In genomic region chr9:133701981-133702797, GRCh38 we compare ENCODE assay signal across 9 cellular contexts. TPM values are rescaled to one million over a fixed set of nuclear protein-coding genes. Genes with fewer than 3 reads are reported as not detected.
DNase-seq lines count a peak whose midpoint lies in the region; ATAC-seq, FAIRE-seq and TF ChIP-seq lines count a peak whose summit lies in the region.
"Had no signal": no experiment of that assay in that cellular context is flagged by ENCODE, and none has a peak within 500 bp of the region (broad histone marks: within the 10 kb centered on the region; RNA-seq: fewer than 3 reads in every experiment).

No MANE protein-coding gene starts in this region.

- no peak for FAIRE-seq in astrocyte (lab: Jason Lieb, UNC)

- H3K9ac ChIP-seq in astrocyte (ENCODE audit: low read length), result peak overlapping the region; percentile 63
- H3K9ac ChIP-seq: parathyroid adenoma had no signal

- H3K4me1 ChIP-seq in astrocyte (ENCODE audit: insufficient read depth, low read length) (peaks cover 25% of the 10 kb centered on the region), mucosa of descending colon (ENCODE audit: low read depth) (no peaks in the 10 kb centered on the region)
- H3K4me1 ChIP-seq: parathyroid adenoma had no signal

- no peak overlapping the region for H3K27ac ChIP-seq in astrocyte (ENCODE audit: low read depth, low read length)
- H3K27ac ChIP-seq: parathyroid adenoma had no signal

- H3K4me2 ChIP-seq in astrocyte (ENCODE audit: low read length), result peak overlapping the region; percentile 83

- CTCF ChIA-PET in T-cell (lab: Charles Lee), result interaction anchor here in 1 of 2 donors (1.5 kb wide), 1 partner anchor 18 kb away, joined by 7 read pairs; no protein-coding TSS in a partner anchor

- H3K27me3 ChIP-seq in astrocyte (ENCODE audit: insufficient read depth, low read length), result no peaks in the 10 kb centered on the region

- H3K9me3 ChIP-seq in astrocyte (ENCODE audit: insufficient read depth, low read depth, low read length) (no peaks in the 10 kb centered on the region), mucosa of descending colon (no peaks in the 10 kb centered on the region)

- peaks cover 52 to 66% (median 57%) of the 10 kb centered on the region in 3 donors for H3K4me1 Mint-ChIP-seq in T-cell
- H3K4me1 Mint-ChIP-seq in astrocyte (ENCODE audit: low read depth, unreplicated experiment), result peaks cover 6% of the 10 kb centered on the region
- H3K4me1 Mint-ChIP-seq in stimulated activated naive B cell treated with anti-CD40 and anti-IgM and Interleukin-4, amounts not matched to agents 10 μg/mL and 1 μg/mL and 100 μg/mL, for 72 hours, result peaks cover 18 to 28% of the 10 kb centered on the region in 2 donors

- H3K4me3 Mint-ChIP-seq in T-cell (peak overlapping the region; percentile 81 to 89 (median 85)), astrocyte (ENCODE audit: unreplicated experiment) (no peak overlapping the region)
- peak overlapping the region; percentile 32 to 77 for H3K4me3 Mint-ChIP-seq in stimulated activated naive B cell treated with anti-CD40 and anti-IgM and Interleukin-4, amounts not matched to agents 10 μg/mL and 1 μg/mL and 100 μg/mL, for 72 hours

- peak; percentile 84 to 87 (median 84) for ATAC-seq in T-cell (replicated peaks in 1 of 4)
- ATAC-seq in mucosa of descending colon, result peak; percentile 79
- ATAC-seq in stimulated activated naive B cell treated with anti-CD40 and anti-IgM and Interleukin-4, amounts not matched to agents 10 μg/mL and 1 μg/mL and 100 μg/mL, for 72 hours (replicated peaks), result peak; percentile 62 to 72
- no peak for ATAC-seq in GM19455 (IDR thresholded peaks at IDR 0.05; ENCODE audit: unreplicated experiment)

- intact Hi-C loops in mucosa of descending colon (cut with DNase I, micrococcal nuclease), result no loop called here

- H3K27me3 Mint-ChIP-seq in T-cell (no peaks in the 10 kb centered on the region), astrocyte (ENCODE audit: low read depth, unreplicated experiment) (peaks cover 24% of the 10 kb centered on the region)
- peaks cover 41 to 45% of the 10 kb centered on the region in 2 donors for H3K27me3 Mint-ChIP-seq in stimulated activated naive B cell treated with anti-CD40 and anti-IgM and Interleukin-4, amounts not matched to agents 10 μg/mL and 1 μg/mL and 100 μg/mL, for 72 hours

- no peaks in the 10 kb centered on the region for H4K20me1 ChIP-seq in astrocyte (ENCODE audit: insufficient read depth, low read length)

- TF ChIP-seq CTCF in astrocyte (IDR thresholded peaks at IDR 0.05; ENCODE audit: insufficient read depth, low read depth, low read length), result no peak
- TF ChIP-seq CTCF in mucosa of descending colon (IDR thresholded peaks at IDR 0.05), result no peak
- TF ChIP-seq CTCF in GM20000 (IDR thresholded peaks at IDR 0.05; ENCODE audit: extremely low read depth, missing control alignments), result no peak

- H3K27ac Mint-ChIP-seq in T-cell (peak overlapping the region; percentile 99), astrocyte (ENCODE audit: unreplicated experiment) (no peak overlapping the region)
- no peak overlapping the region for H3K27ac Mint-ChIP-seq in stimulated activated naive B cell treated with anti-CD40 and anti-IgM and Interleukin-4, amounts not matched to agents 10 μg/mL and 1 μg/mL and 100 μg/mL, for 72 hours

- H3K4me3 ChIP-seq in astrocyte (ENCODE audit: insufficient read depth, low read depth, low read length) (no peak overlapping the region), mucosa of descending colon (no peak overlapping the region)

- no peaks in the 10 kb centered on the region for H3K79me2 ChIP-seq in astrocyte (ENCODE audit: insufficient read depth, low read length)
- H3K79me2 ChIP-seq: parathyroid adenoma had no signal

- POLR2A ChIA-PET in T-cell (lab: Charles Lee), result interaction anchor here (0.8 to 1.9 kb wide), 4 partner anchors 18 to 25 kb away, joined by 3 to 7 read pairs (median 3); no protein-coding TSS in a partner anchor

- H2AFZ ChIP-seq in astrocyte (ENCODE audit: low read depth, low read length), result peak overlapping the region; percentile 96
- H2AFZ ChIP-seq: parathyroid adenoma had no signal

- no peaks in the 10 kb centered on the region for H3K36me3 Mint-ChIP-seq in T-cell
- H3K36me3 Mint-ChIP-seq in astrocyte (ENCODE audit: low read depth, unreplicated experiment), result peaks cover 2% of the 10 kb centered on the region
- no peaks in the 10 kb centered on the region for H3K36me3 Mint-ChIP-seq in stimulated activated naive B cell treated with anti-CD40 and anti-IgM and Interleukin-4, amounts not matched to agents 10 μg/mL and 1 μg/mL and 100 μg/mL, for 72 hours

- H3K9me3 Mint-ChIP-seq in T-cell, result peaks cover 0 to 3% (median 0%) of the 10 kb centered on the region in 3 donors
- no peaks in the 10 kb centered on the region for H3K9me3 Mint-ChIP-seq in astrocyte (ENCODE audit: unreplicated experiment)
- H3K9me3 Mint-ChIP-seq in stimulated activated naive B cell treated with anti-CD40 and anti-IgM and Interleukin-4, amounts not matched to agents 10 μg/mL and 1 μg/mL and 100 μg/mL, for 72 hours, result no peaks in the 10 kb centered on the region

- no peaks in the 10 kb centered on the region for H3K36me3 ChIP-seq in astrocyte (ENCODE audit: insufficient read depth, low read length)
- no peaks in the 10 kb centered on the region for H3K36me3 ChIP-seq in mucosa of descending colon (ENCODE audit: low read depth)

- DNase-seq in AML-193 (lab: John Stamatoyannopoulos, UW) (peak; percentile 5 to 10), T-cell (peak; percentile 45 to 82 (median 72)), astrocyte (ENCODE audit: low read depth) (peak; percentile 15), mucosa of descending colon (peak; percentile 24 to 72 (median 57)), NCI-H2227 (lab: John Stamatoyannopoulos, UW; ENCODE audit: unreplicated experiment) (no peak), GM20000 (ENCODE audit: low spot score) (no peak)
- DNase-seq in stimulated activated naive B cell treated with anti-CD40 and anti-IgM and Interleukin-4, amounts not matched to agents 10 μg/mL and 1 μg/mL and 100 μg/mL, for 72 hours, result no peak

RNA-seq across cellular contexts. Expression of gene SARDH, which starts 36.0 kb away (rescaled TPM):
- total RNA-seq in T-cell (10 to 100 TPM in 4 of 5 donors, 1 to 10 TPM in 1; 8.8 to 34.4 (median 23.8) TPM), astrocyte (2.8 and 3.7 TPM in 2 replicates), mucosa of descending colon (1 to 10 TPM in 1 of 3 donors, under 1 TPM in 2; 0.23 to 2.1 (median 0.46) TPM)

Comparison
In these comparisons a context has a peak if more than half of its experiments do, and no peak if none do; other contexts are left out.
1. DNase-seq: peak in AML-193 (2 of 2), T-cell (34 of 34), astrocyte (single experiment) and mucosa of descending colon (3 of 3); none in stimulated activated naive B cell treated with anti-CD40 and anti-IgM and Interleukin-4, amounts not matched to agents 10 μg/mL and 1 μg/mL and 100 μg/mL, for 72 hours (single experiment), NCI-H2227 (single experiment) and GM20000 (single experiment).
2. H3K27ac Mint-ChIP-seq: peak in T-cell (2 of 2); none in astrocyte (single experiment) and stimulated activated naive B cell treated with anti-CD40 and anti-IgM and Interleukin-4, amounts not matched to agents 10 μg/mL and 1 μg/mL and 100 μg/mL, for 72 hours (single experiment).